16 cellular contexts compared by ENCODE assay signal in genomic region chr7:47764746-47765145, GRCh38.
"Had no signal": no experiment of that assay in that cellular context is flagged by ENCODE, and none has a peak within 500 bp of the region (broad histone marks: within the 10 kb centered on the region; RNA-seq: fewer than 3 reads in every experiment).

No MANE protein-coding gene starts in this region.

- H3K4me1 ChIP-seq: foreskin keratinocyte, left lung had no signal

- H3K27me3 ChIP-seq: dorsolateral prefrontal cortex, esophagus muscularis mucosa, foreskin keratinocyte, left lung, tibial nerve had no signal

- FAIRE-seq: keratinocyte had no signal

- H3K36me3 ChIP-seq: esophagus muscularis mucosa, left lung, tibial nerve had no signal

- H3K27ac ChIP-seq: dorsolateral prefrontal cortex, esophagus muscularis mucosa, foreskin keratinocyte, left lung had no signal

- ATAC-seq: activated CD4-positive, CD25-positive, alpha-beta regulatory T cell treated with anti-CD3 and anti-CD28 coated beads, Interleukin-2, amount 50 U/mL, for 24 hours; activated CD8-positive, alpha-beta memory T cell treated with anti-CD3 and anti-CD28 coated beads, Interleukin-2, amount 10 ng/mL, durations not matched to agents 7 days and 5 days; foreskin keratinocyte; left lung; right cardiac atrium; stimulated activated naive B cell treated with anti-CD40 and anti-IgM and Interleukin-4, amounts not matched to agents 10 μg/mL and 1 μg/mL and 100 μg/mL, for 72 hours had no signal

- H3K9me3 ChIP-seq: esophagus muscularis mucosa, left lung, tibial nerve had no signal

- H3K27me3 Mint-ChIP-seq: activated CD8-positive, alpha-beta memory T cell treated with anti-CD3 and anti-CD28 coated beads, Interleukin-2, amount 10 ng/mL, durations not matched to agents 7 days and 5 days; activated T-cell treated with anti-CD3 and anti-CD28 coated beads, Interleukin-2, amount 50 U/mL, for 24 hours; stimulated activated naive B cell treated with anti-CD40 and anti-IgM and Interleukin-4, amounts not matched to agents 10 μg/mL and 1 μg/mL and 100 μg/mL, for 72 hours had no signal

- H3K27ac Mint-ChIP-seq: activated CD8-positive, alpha-beta memory T cell treated with anti-CD3 and anti-CD28 coated beads, Interleukin-2, amount 10 ng/mL, durations not matched to agents 7 days and 5 days; activated naive CD4-positive, alpha-beta T cell treated with anti-CD3 and anti-CD28 coated beads, Interleukin-2, amount 50 U/mL, for 24 hours; activated T-cell treated with anti-CD3 and anti-CD28 coated beads, Interleukin-2, amount 50 U/mL, for 24 hours; stimulated activated naive B cell treated with anti-CD40 and anti-IgM and Interleukin-4, amounts not matched to agents 10 μg/mL and 1 μg/mL and 100 μg/mL, for 72 hours had no signal

- H3K4me3 Mint-ChIP-seq: activated CD8-positive, alpha-beta memory T cell treated with anti-CD3 and anti-CD28 coated beads, Interleukin-2, amount 10 ng/mL, durations not matched to agents 7 days and 5 days; activated naive CD4-positive, alpha-beta T cell treated with anti-CD3 and anti-CD28 coated beads, Interleukin-2, amount 50 U/mL, for 24 hours; activated T-cell treated with anti-CD3 and anti-CD28 coated beads, Interleukin-2, amount 50 U/mL, for 24 hours; stimulated activated naive B cell treated with anti-CD40 and anti-IgM and Interleukin-4, amounts not matched to agents 10 μg/mL and 1 μg/mL and 100 μg/mL, for 72 hours had no signal

- DNase-seq: activated CD4-positive, alpha-beta T cell treated with anti-CD3 and anti-CD28 coated beads, Interleukin-2, amount 50 U/mL, for 4 hours; activated CD8-positive, alpha-beta memory T cell treated with anti-CD3 and anti-CD28 coated beads, Interleukin-2, amount 10 ng/mL, durations not matched to agents 7 days and 5 days; activated effector memory CD4-positive, alpha-beta T cell treated with Interleukin-2 at 50 U/mL for 16 hours; activated T-cell treated with anti-CD3 and anti-CD28 coated beads, Interleukin-2, amount 50 U/mL, for 24 hours; dorsolateral prefrontal cortex; foreskin keratinocyte; left lung; posterior cingulate gyrus; right cardiac atrium; stimulated activated naive B cell treated with anti-CD40 and anti-IgM and Interleukin-4, amounts not matched to agents 10 μg/mL and 1 μg/mL and 100 μg/mL, for 72 hours; SW 1271 had no signal

- H3K4me3 ChIP-seq: dorsolateral prefrontal cortex, esophagus muscularis mucosa, left lung, tibial nerve had no signal

- H3K36me3 Mint-ChIP-seq: activated CD8-positive, alpha-beta memory T cell treated with anti-CD3 and anti-CD28 coated beads, Interleukin-2, amount 10 ng/mL, durations not matched to agents 7 days and 5 days; activated naive CD4-positive, alpha-beta T cell treated with anti-CD3 and anti-CD28 coated beads, Interleukin-2, amount 50 U/mL, for 24 hours; stimulated activated naive B cell treated with anti-CD40 and anti-IgM and Interleukin-4, amounts not matched to agents 10 μg/mL and 1 μg/mL and 100 μg/mL, for 72 hours had no signal

- H3K4me1 Mint-ChIP-seq: activated CD8-positive, alpha-beta memory T cell treated with anti-CD3 and anti-CD28 coated beads, Interleukin-2, amount 10 ng/mL, durations not matched to agents 7 days and 5 days; activated naive CD4-positive, alpha-beta T cell treated with anti-CD3 and anti-CD28 coated beads, Interleukin-2, amount 50 U/mL, for 24 hours had no signal

- H3K9me3 Mint-ChIP-seq: activated T-cell treated with anti-CD3 and anti-CD28 coated beads, Interleukin-2, amount 50 U/mL, for 24 hours had no signal
